18 cellular contexts compared by ENCODE assay signal in genomic region chr9:136605966-136606365, GRCh38. TPM values are rescaled to one million over a fixed set of nuclear protein-coding genes. Genes with fewer than 3 reads are reported as not detected.
DNase-seq lines count a peak whose midpoint lies in the region; ATAC-seq and TF ChIP-seq lines count a peak whose summit lies in the region.
"Had no signal": no experiment of that assay in that cellular context is flagged by ENCODE, and none has a peak within 500 bp of the region (broad histone marks: within the 10 kb centered on the region; RNA-seq: fewer than 3 reads in every experiment).

No MANE protein-coding gene starts in this region.

- no peaks in the 10 kb centered on the region for H3K9me3 ChIP-seq in BLaER1
- H3K9me3 ChIP-seq in heart right ventricle = no peaks in the 10 kb centered on the region
- H3K9me3 ChIP-seq in MM.1S (replicated peaks; ENCODE audit: insufficient read depth, low read length) = no peaks in the 10 kb centered on the region
- no peaks in the 10 kb centered on the region for H3K9me3 ChIP-seq in gastrocnemius medialis
- H3K9me3 ChIP-seq: upper lobe of right lung had no signal

- no peak for TF ChIP-seq CTCF in RWPE1 (conservative IDR thresholded peaks at IDR 0.05; ENCODE audit: low read depth)
- TF ChIP-seq CTCF in heart right ventricle (IDR thresholded peaks at IDR 0.05) = no peak
- no peak for TF ChIP-seq CTCF in MM.1S (IDR thresholded peaks at IDR 0.05; ENCODE audit: low read length)
- TF ChIP-seq CTCF in gastrocnemius medialis (IDR thresholded peaks at IDR 0.05 in 4 of 5, conservative IDR thresholded peaks at IDR 0.05 in 1 of 5) = no peak

- H3K27ac ChIP-seq in BLaER1 = peak overlapping the region; percentile 46; the same call in 1 of the 2 replicates
- H3K27ac ChIP-seq in RWPE1 = peak overlapping the region; percentile 93
- H3K27ac ChIP-seq in heart right ventricle = peak overlapping the region in 7 of 10 donors; percentile 6 to 81 (median 35)
- no peak overlapping the region for H3K27ac ChIP-seq in MM.1S (ENCODE audit: low read length)
- no peak overlapping the region for H3K27ac ChIP-seq in gastrocnemius medialis
- H3K27ac ChIP-seq: upper lobe of right lung had no signal

- H3K27me3 ChIP-seq in BLaER1 (no peaks in the 10 kb centered on the region), heart right ventricle (no peaks in the 10 kb centered on the region), MM.1S (replicated peaks; ENCODE audit: insufficient read depth, low read length) (peaks cover 80% of the 10 kb centered on the region), gastrocnemius medialis (peaks cover 0 to 4% (median 0%) of the 10 kb centered on the region in 3 donors)
- H3K27me3 ChIP-seq: upper lobe of right lung had no signal

- H3K79me2 ChIP-seq in MM.1S (ENCODE audit: low read length) = no peaks in the 10 kb centered on the region

- in situ Hi-C loops in gastrocnemius medialis (cut with MboI; ENCODE audit: low sequenced_read_pairs in 4 of 4) = no loop called here

- no peaks in the 10 kb centered on the region for H3K9me2 ChIP-seq in MM.1S (replicated peaks; ENCODE audit: insufficient read depth, low read length)

- no peaks in the 10 kb centered on the region for H3K36me3 ChIP-seq in BLaER1
- H3K36me3 ChIP-seq in heart right ventricle = no peaks in the 10 kb centered on the region
- H3K36me3 ChIP-seq in MM.1S (replicated peaks; ENCODE audit: insufficient read depth, low read length) = no peaks in the 10 kb centered on the region
- no peaks in the 10 kb centered on the region for H3K36me3 ChIP-seq in gastrocnemius medialis
- H3K36me3 ChIP-seq: upper lobe of right lung had no signal

- H4K20me1 ChIP-seq in BLaER1 = no peaks in the 10 kb centered on the region
- no peaks in the 10 kb centered on the region for H4K20me1 ChIP-seq in MM.1S (ENCODE audit: insufficient read depth, low read length)

- 28 to 60% methylated on average over 12 of the region's 12 CpGs for WGBS in heart right ventricle, 2 donors

- DNase-seq in RWPE1 (ENCODE audit: low spot score) (no peak), heart right ventricle (peak; percentile 54 to 81), nucleus accumbens (lab: John Stamatoyannopoulos, UW) (peak in 35 of 56 donors; percentile 13 to 75 (median 36)), MM.1S (no peak), 8988T (no peak), gastrocnemius medialis (no peak)
- DNase-seq: activated B cell treated with CpG ODN at 0.5 μM for 24 hours; activated CD8-positive, alpha-beta T cell treated with anti-CD3 and anti-CD28 coated beads for 36 hours; CD8-positive, alpha-beta T cell; erythroblast; glutamatergic neuron; NCI-H1436; nephron progenitor cell; T-helper 2 cell; upper lobe of right lung had no signal

- POLR2A ChIA-PET in RWPE1 (lab: Yijun Ruan, JAX; ENCODE audit: low non-redundant PET) = no interaction called here

- ATAC-seq in heart right ventricle (peak in 7 of 8 donors; percentile 8 to 69 (median 56)), HG03378 (IDR thresholded peaks at IDR 0.05; ENCODE audit: unreplicated experiment) (no peak), gastrocnemius medialis (no peak)
- ATAC-seq: activated CD8-positive, alpha-beta T cell treated with anti-CD3 and anti-CD28 coated beads for 36 hours; activated naive CD4-positive, alpha-beta T cell treated with anti-CD3 and anti-CD28 coated beads, Interleukin-2, amount 50 U/mL, for 72 hours; CD8-positive, alpha-beta T cell had no signal

- H3K9ac ChIP-seq in BLaER1 (peak overlapping the region; percentile 50; the same call in 1 of the 2 replicates), MM.1S (ENCODE audit: low read length) (no peak overlapping the region)

- no peak overlapping the region for H3K4me3 ChIP-seq in BLaER1
- no peak overlapping the region for H3K4me3 ChIP-seq in heart right ventricle
- no peak overlapping the region for H3K4me3 ChIP-seq in MM.1S (ENCODE audit: low read length)
- no peak overlapping the region for H3K4me3 ChIP-seq in gastrocnemius medialis
- H3K4me3 ChIP-seq: upper lobe of right lung had no signal

- H3F3A ChIP-seq in MM.1S (ENCODE audit: insufficient read depth, low read length) = no peaks in the 10 kb centered on the region

- intact Hi-C loops in heart right ventricle (cut with DNase I) = loop anchor here in 2 of 10 donors (5.0 kb wide), 2 partner anchors 54 to 59 kb away; partner anchors contain the start of gene NOTCH1 (in 1 of the 2)
- intact Hi-C loops in gastrocnemius medialis (cut with DNase I; ENCODE audit: low total_unique reads) = no loop called here

- H3K4me1 ChIP-seq in BLaER1 (peaks cover 93% of the 10 kb centered on the region), heart right ventricle (peaks cover 6 to 47% (median 39%) of the 10 kb centered on the region in 9 donors), MM.1S (ENCODE audit: low read length) (no peaks in the 10 kb centered on the region), gastrocnemius medialis (no peaks in the 10 kb centered on the region)

- no peak overlapping the region for H2AFZ ChIP-seq in MM.1S (ENCODE audit: low read length)

- CTCF ChIA-PET in RWPE1 (lab: Yijun Ruan, JAX) = interaction anchor here (0.6 to 0.8 kb wide), 3 partner anchors 21 to 220 kb away, joined by 3 read pairs; no protein-coding TSS in a partner anchor

- TF ChIP-seq POLR2A in gastrocnemius medialis (IDR thresholded peaks at IDR 0.05) = no peak

- peak overlapping the region; percentile 58 for H3K4me2 ChIP-seq in BLaER1
- no peak overlapping the region for H3K4me2 ChIP-seq in MM.1S (ENCODE audit: low read depth, low read length)

RNA-seq across cellular contexts. Expression of gene EGFL7, which starts 56.8 kb away (rescaled TPM):
- total RNA-seq in heart right ventricle (100 to 1,000 TPM in 5 of 10 donors, 10 to 100 TPM in 5; 68.6 to 115 (median 99.6) TPM), gastrocnemius medialis (10 to 100 TPM; 37.4 to 74.7 (median 49.0) TPM)
- 100 to 1,000 TPM; 160 to 377 TPM for polyA plus RNA-seq in heart right ventricle
- total RNA-seq: activated B cell treated with CpG ODN at 0.5 μM for 24 hours; CD8-positive, alpha-beta T cell had no signal

Comparison
In these comparisons a context has a peak if more than half of its experiments do, and no peak if none do; other contexts are left out.
1. H3K27ac ChIP-seq: peak in BLaER1 (single experiment), RWPE1 (single experiment) and heart right ventricle (7 of 10); none in MM.1S (single experiment) and gastrocnemius medialis (0 of 4).
2. DNase-seq: peak in heart right ventricle (2 of 2) and nucleus accumbens (35 of 56); none in RWPE1 (single experiment), MM.1S (single experiment), 8988T (single experiment) and gastrocnemius medialis (0 of 2).
3. ATAC-seq: peak in heart right ventricle (7 of 8); none in HG03378 (single experiment) and gastrocnemius medialis (0 of 2).